Comparison of ENCODE assay signal across 10 cellular contexts in genomic region chr22:18958321-18958705, GRCh38. TPM values are rescaled to one million over a fixed set of nuclear protein-coding genes. Genes with fewer than 3 reads are reported as not detected.
DNase-seq lines count a peak whose midpoint lies in the region; ATAC-seq and TF ChIP-seq lines count a peak whose summit lies in the region.
"Not testable (repeated sequence)": the region's sequence is repeated elsewhere in the genome, so short reads cannot be mapped to it uniquely, and the experiment has no call there.
"Had no signal": no experiment of that assay in that cellular context is flagged by ENCODE, and none has a peak within 500 bp of the region (broad histone marks: within the 10 kb centered on the region; RNA-seq: fewer than 3 reads in every experiment).

No MANE protein-coding gene starts in this region.

- H3K4me3 ChIP-seq in DND-41 (ENCODE audit: low read depth in 1 of 2, low read length in 2 of 2); NB4 (ENCODE audit: low read depth, low read length): not testable (repeated sequence)

- H3K9me3 ChIP-seq in DND-41 (ENCODE audit: insufficient read depth, low read length, severe bottlenecking), result not testable (repeated sequence)

- TF ChIP-seq POLR2A in NB4 (IDR thresholded peaks at IDR 0.05; ENCODE audit: extremely low read depth, insufficient read length), result not testable (repeated sequence)

- H3K79me2 ChIP-seq in DND-41 (ENCODE audit: insufficient read depth, low read length), result not testable (repeated sequence)

- not testable (repeated sequence) for TF ChIP-seq CTCF in DND-41 (IDR thresholded peaks at IDR 0.05; ENCODE audit: borderline replicate concordance, extremely low read depth, low read length, poor library complexity, severe bottlenecking); NB4 (IDR thresholded peaks at IDR 0.05; ENCODE audit: low read depth, low read length); WTC11 (IDR thresholded peaks at IDR 0.05); endothelial cell (IDR thresholded peaks at IDR 0.05; ENCODE audit: unreplicated experiment)

- ATAC-seq in DND-41 (ENCODE audit: insufficient read depth, low read depth); WTC11; left lobe of liver: not testable (repeated sequence)

- not testable (repeated sequence) for H2AFZ ChIP-seq in DND-41 (ENCODE audit: low read depth, low read length)

- not testable (repeated sequence) for H3K9me3 Mint-ChIP-seq in WTC11; endothelial cell (ENCODE audit: unreplicated experiment)

- CTCF ChIA-PET in WTC11 (lab: Charles Lee), result interaction anchor here (1.1 kb wide), 1 partner anchor 41 kb away, joined by 3 read pairs; no protein-coding TSS in a partner anchor

- not testable (repeated sequence) for H3K9ac ChIP-seq in DND-41 (ENCODE audit: low read depth, low read length)

- H3K4me1 ChIP-seq in DND-41 (ENCODE audit: insufficient read depth, low read length), result peaks cover 12% of the 10 kb centered on the region

- DNase-seq in DND-41, result not testable (repeated sequence)
- peak; percentile 63 for DNase-seq in NB4 (ENCODE audit: low read depth)
- peak; percentile 7 for DNase-seq in NCI-H748 (lab: John Stamatoyannopoulos, UW; ENCODE audit: unreplicated experiment)
- peak; percentile 7 for DNase-seq in WTC11 (ENCODE audit: low spot score)
- peak; percentile 0 for DNase-seq in endothelial cell (ENCODE audit: low spot score)
- DNase-seq in left lobe of liver (ENCODE audit: low spot score), result peak; percentile 19
- DNase-seq in occipital lobe (lab: John Stamatoyannopoulos, UW), result peak; percentile 50
- peak; percentile 39 for DNase-seq in ureter (ENCODE audit: low spot score)

- not testable (repeated sequence) for H3K27me3 Mint-ChIP-seq in WTC11 (ENCODE audit: low read depth); endothelial cell (ENCODE audit: unreplicated experiment)

- not testable (repeated sequence) for H3K4me3 Mint-ChIP-seq in WTC11; endothelial cell (ENCODE audit: unreplicated experiment)

- POLR2A ChIA-PET in WTC11 (lab: Charles Lee), result not testable (repeated sequence)

- H3K4me1 Mint-ChIP-seq in WTC11; endothelial cell (ENCODE audit: unreplicated experiment): not testable (repeated sequence)

- not testable (repeated sequence) for H3K27ac ChIP-seq in DND-41 (ENCODE audit: low read length)

- not testable (repeated sequence) for H3K27me3 ChIP-seq in DND-41 (ENCODE audit: insufficient read depth, low read length, poor library complexity)

- 0 out of 2 replicates have a peak overlapping the region, but pooled peaks have one; percentile 36 for H3K4me2 ChIP-seq in DND-41 (ENCODE audit: insufficient read depth, low read length)

- H3K36me3 ChIP-seq in DND-41 (ENCODE audit: insufficient read depth, low read length), result not testable (repeated sequence)

- H3K36me3 Mint-ChIP-seq in WTC11; endothelial cell (ENCODE audit: low read depth, unreplicated experiment): not testable (repeated sequence)

- H4K20me1 ChIP-seq in DND-41 (ENCODE audit: insufficient read depth, low read length), result not testable (repeated sequence)

- H3K27ac Mint-ChIP-seq in WTC11; endothelial cell (ENCODE audit: unreplicated experiment): not testable (repeated sequence)

RNA-seq across cellular contexts. Expression of gene PRODH, which starts 22.2 kb away (rescaled TPM):
- total RNA-seq in WTC11 (2021), result 42.6 to 97.3 TPM (median 56.1 TPM) in 3 replicates
- 1.8 TPM for total RNA-seq in endothelial cell (ENCODE audit: unreplicated experiment)
- 35.6 TPM for total RNA-seq in left lobe of liver
- 0.94 TPM for total RNA-seq in occipital lobe
- total RNA-seq in ureter, result 12.4 TPM
- total RNA-seq: CD8-positive, alpha-beta T cell; SJSA1 had no signal

RNA-seq across cellular contexts. Expression of gene DGCR6, which starts 52.2 kb away (rescaled TPM):
- 2.4 to 4.7 TPM (median 3.8 TPM) in 3 replicates for total RNA-seq in WTC11 (2021)
- 1.1 TPM for total RNA-seq in endothelial cell (ENCODE audit: unreplicated experiment)
- 4.2 TPM for total RNA-seq in left lobe of liver
- total RNA-seq in occipital lobe, result 12.3 TPM
- 1.7 TPM for total RNA-seq in ureter
